In the genomic region with DNA sequence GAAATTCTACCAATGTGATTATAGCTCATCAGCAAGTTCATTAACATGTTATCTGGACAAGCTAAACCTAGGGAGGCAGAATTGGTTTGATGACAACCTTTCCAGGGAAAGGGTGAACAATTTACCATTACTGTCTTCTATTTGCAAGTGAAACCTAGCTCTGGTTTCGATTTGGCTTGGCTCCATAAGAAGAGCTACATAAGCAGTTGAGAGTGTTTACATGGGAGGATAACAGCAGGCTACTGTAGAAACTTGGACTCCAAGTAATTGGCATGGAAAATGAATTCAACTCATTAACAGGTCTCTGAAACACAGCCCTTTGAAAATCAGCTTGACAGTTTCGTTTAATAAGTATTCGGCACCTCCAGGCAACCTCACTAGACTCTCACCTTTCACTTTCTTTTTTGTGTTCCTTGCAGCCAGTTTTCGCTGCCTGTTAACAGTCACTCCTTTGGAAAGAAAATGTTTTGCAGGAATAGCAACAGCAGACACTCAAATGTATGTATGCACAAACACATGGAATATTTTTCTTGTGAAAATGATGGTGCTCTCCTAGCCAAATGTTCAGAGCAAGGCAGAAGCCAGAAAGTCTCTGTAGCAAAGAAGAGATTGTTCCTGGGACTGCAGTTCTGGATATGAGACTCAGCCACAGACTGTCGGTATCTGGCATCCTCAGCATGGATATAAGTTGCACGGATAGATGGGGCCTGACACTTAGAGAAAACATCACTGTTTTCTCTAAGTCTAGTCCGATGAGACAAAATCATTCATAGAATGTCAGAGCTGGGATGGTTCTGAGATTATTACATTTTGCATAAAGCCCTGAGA, we compare ENCODE assay signal across 13 cellular contexts. TPM values are rescaled to one million over a fixed set of nuclear protein-coding genes. Genes with fewer than 3 reads are reported as not detected.
A peak's percentile ranks its signal among the peaks of the same experiment; 100 is the strongest.
DNase-seq lines count a peak whose midpoint lies in the region; ATAC-seq, FAIRE-seq and TF ChIP-seq lines count a peak whose summit lies in the region.
"Had no signal": no experiment of that assay in that cellular context is flagged by ENCODE, and none has a peak within 500 bp of the region (broad histone marks: within the 10 kb centered on the region; RNA-seq: fewer than 3 reads in every experiment).

No MANE protein-coding gene starts in this region.

- under 1% methylated on average over 7 of the region's 7 CpGs for WGBS in SK-N-SH (ENCODE audit: low lambda C conversion rate)
- WGBS in pancreas, 2 donors, result 30 to 43% methylated on average over 7 of the region's 7 CpGs

- H3K27me3 ChIP-seq in SK-N-SH (ENCODE audit: insufficient read depth), result peaks cover 10% of the 10 kb centered on the region; the same call in 1 of the 2 replicates
- peaks cover 0 to 4% (median 0%) of the 10 kb centered on the region in 4 donors for H3K27me3 ChIP-seq in pancreas

- intact Hi-C loops in activated B cell treated with CpG ODN at 0.5 μM for 24 hours (cut with micrococcal nuclease), result no loop called here
- intact Hi-C loops in pancreas (cut with DNase I), result no loop called here

- H3K4me1 ChIP-seq in SK-N-SH (ENCODE audit: control insufficient read depth in 1 of 2, insufficient read depth in 2 of 2, low read depth in 1 of 2, low read length in 1 of 2) (no peaks in the 10 kb centered on the region), pancreas (no peaks in the 10 kb centered on the region)
- H3K4me1 ChIP-seq: prostate gland had no signal

- no peaks in the 10 kb centered on the region for H3K36me3 Mint-ChIP-seq in activated B cell treated with CpG ODN at 0.5 μM for 24 hours (ENCODE audit: low read depth)

- no peaks in the 10 kb centered on the region for H3K79me2 ChIP-seq in SK-N-SH (ENCODE audit: insufficient read depth)

- no peak for DNase-seq in SK-N-SH
- DNase-seq in activated B cell treated with CpG ODN at 0.5 μM for 24 hours, result no peak
- DNase-seq in pancreas, result no peak
- no peak for DNase-seq in C1 segment of cervical spinal cord (lab: John Stamatoyannopoulos, UW)
- no peak for DNase-seq in Kasumi-1 (lab: John Stamatoyannopoulos, UW)
- DNase-seq: NCI-H2107 had no signal

- POLR2A ChIA-PET in SK-N-SH (lab: Yijun Ruan, JAX), result no interaction called here
- POLR2A ChIA-PET in activated B cell treated with CpG ODN at 0.5 μM for 24 hours (lab: Charles Lee), result no interaction called here

- H3K36me3 ChIP-seq in SK-N-SH (replicated peaks in 1 of 2; ENCODE audit: control insufficient read depth in 1 of 2, insufficient read depth in 2 of 2, low read length in 1 of 2) (no peaks in the 10 kb centered on the region), pancreas (no peaks in the 10 kb centered on the region)
- H3K36me3 ChIP-seq: prostate gland, thoracic aorta had no signal

- no peaks in the 10 kb centered on the region for H3F3A ChIP-seq in SK-N-SH (replicated peaks; ENCODE audit: insufficient read depth)

- no peak overlapping the region for H3K27ac Mint-ChIP-seq in activated B cell treated with CpG ODN at 0.5 μM for 24 hours

- TF ChIP-seq RAD21 in SK-N-SH (IDR thresholded peaks at IDR 0.05; ENCODE audit: low read length), result no peak

- CTCF ChIA-PET in SK-N-SH (lab: Yijun Ruan, JAX), result no interaction called here
- CTCF ChIA-PET in activated B cell treated with CpG ODN at 0.5 μM for 24 hours (lab: Charles Lee), result no interaction called here

- H3K4me3 ChIP-seq in SK-N-SH (ENCODE audit: low read depth in 2 of 2, low read length in 1 of 2) (peak overlapping the region; percentile 35 to 41; a peak in 3 of 4 replicates), pancreas (peak overlapping the region in 1 of 4 donors; percentile 8)
- H3K4me3 ChIP-seq: prostate gland, thoracic aorta had no signal

- peak overlapping the region; percentile 9 for H2AFZ ChIP-seq in SK-N-SH (ENCODE audit: low read depth)

- peak; percentile 41 for FAIRE-seq in pancreas (lab: Jason Lieb, UNC)
- FAIRE-seq: A204.1, H1 had no signal

- no peak overlapping the region for H3K9ac ChIP-seq in SK-N-SH

- no peaks in the 10 kb centered on the region for H3K9me2 ChIP-seq in SK-N-SH

- no peaks in the 10 kb centered on the region for H3K27me3 Mint-ChIP-seq in activated B cell treated with CpG ODN at 0.5 μM for 24 hours

- H3K4me1 Mint-ChIP-seq in activated B cell treated with CpG ODN at 0.5 μM for 24 hours, result no peaks in the 10 kb centered on the region

- H4K20me1 ChIP-seq in SK-N-SH (ENCODE audit: insufficient read depth), result no peaks in the 10 kb centered on the region

- peak overlapping the region; percentile 61 for H3K4me2 ChIP-seq in SK-N-SH

- ATAC-seq in SK-N-SH treated with all-trans-retinoic acid at 6 μM for 48 hours (no peak), HG03097 (IDR thresholded peaks at IDR 0.05; ENCODE audit: low FRiP score, unreplicated experiment) (peak; percentile 75), activated B cell treated with CpG ODN at 0.5 μM for 24 hours (ENCODE audit: low read depth) (no peak), pancreas (no peak), HG02981 (IDR thresholded peaks at IDR 0.05; ENCODE audit: unreplicated experiment) (no peak)

- H3K9me3 Mint-ChIP-seq in activated B cell treated with CpG ODN at 0.5 μM for 24 hours, result no peaks in the 10 kb centered on the region

- TF ChIP-seq CTCF in SK-N-SH (IDR thresholded peaks at IDR 0.05) (no peak), activated B cell treated with CpG ODN at 0.5 μM for 24 hours (IDR thresholded peaks at IDR 0.05) (no peak), pancreas (IDR thresholded peaks at IDR 0.05) (no peak)

- no peak overlapping the region for H3K27ac ChIP-seq in SK-N-SH (ENCODE audit: low read depth in 2 of 2, low read length in 1 of 2)
- no peak overlapping the region for H3K27ac ChIP-seq in pancreas
- H3K27ac ChIP-seq: prostate gland, thoracic aorta had no signal

- H3K4me3 Mint-ChIP-seq in activated B cell treated with CpG ODN at 0.5 μM for 24 hours, result peak overlapping the region; percentile 65

- no peak for TF ChIP-seq EP300 in SK-N-SH (IDR thresholded peaks at IDR 0.05; ENCODE audit: borderline replicate concordance in 1 of 2, low read depth in 1 of 2, low read length in 1 of 2)

- H3K9me3 ChIP-seq in SK-N-SH, result no peaks in the 10 kb centered on the region
- H3K9me3 ChIP-seq in pancreas, result no peaks in the 10 kb centered on the region
- H3K9me3 ChIP-seq: prostate gland, thoracic aorta had no signal

TF ChIP-seq in SK-N-SH, 30 proteins besides CTCF, POLR2A, EP300 and RAD21:
- TF ChIP-seq TEAD4 (IDR thresholded peaks at IDR 0.05; ENCODE audit: borderline replicate concordance, insufficient read depth), result no peak
- TF ChIP-seq RCOR1 (IDR thresholded peaks at IDR 0.05; ENCODE audit: low read length), result no peak
TF ChIP-seq in SK-N-SH: peak in this region for 0.

TF ChIP-seq in SK-N-SH treated with all-trans-retinoic acid at 6 μM for 48 hours, 23 proteins besides CTCF, POLR2A, EP300 and RAD21 (continues in another document):
- TF ChIP-seq, protein P1, sequence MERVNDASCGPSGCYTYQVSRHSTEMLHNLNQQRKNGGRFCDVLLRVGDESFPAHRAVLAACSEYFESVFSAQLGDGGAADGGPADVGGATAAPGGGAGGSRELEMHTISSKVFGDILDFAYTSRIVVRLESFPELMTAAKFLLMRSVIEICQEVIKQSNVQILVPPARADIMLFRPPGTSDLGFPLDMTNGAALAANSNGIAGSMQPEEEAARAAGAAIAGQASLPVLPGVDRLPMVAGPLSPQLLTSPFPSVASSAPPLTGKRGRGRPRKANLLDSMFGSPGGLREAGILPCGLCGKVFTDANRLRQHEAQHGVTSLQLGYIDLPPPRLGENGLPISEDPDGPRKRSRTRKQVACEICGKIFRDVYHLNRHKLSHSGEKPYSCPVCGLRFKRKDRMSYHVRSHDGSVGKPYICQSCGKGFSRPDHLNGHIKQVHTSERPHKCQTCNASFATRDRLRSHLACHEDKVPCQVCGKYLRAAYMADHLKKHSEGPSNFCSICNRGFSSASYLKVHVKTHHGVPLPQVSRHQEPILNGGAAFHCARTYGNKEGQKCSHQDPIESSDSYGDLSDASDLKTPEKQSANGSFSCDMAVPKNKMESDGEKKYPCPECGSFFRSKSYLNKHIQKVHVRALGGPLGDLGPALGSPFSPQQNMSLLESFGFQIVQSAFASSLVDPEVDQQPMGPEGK (CRISPR knock-in tag; IDR thresholded peaks at IDR 0.05; ENCODE audit: borderline replicate concordance), result no peak
- TF ChIP-seq BACH2 (CRISPR knock-in tag; IDR thresholded peaks at IDR 0.05; ENCODE audit: borderline replicate concordance) (no peak), ZNF70 (CRISPR knock-in tag; IDR thresholded peaks at IDR 0.05) (no peak)
- TF ChIP-seq, protein P2, sequence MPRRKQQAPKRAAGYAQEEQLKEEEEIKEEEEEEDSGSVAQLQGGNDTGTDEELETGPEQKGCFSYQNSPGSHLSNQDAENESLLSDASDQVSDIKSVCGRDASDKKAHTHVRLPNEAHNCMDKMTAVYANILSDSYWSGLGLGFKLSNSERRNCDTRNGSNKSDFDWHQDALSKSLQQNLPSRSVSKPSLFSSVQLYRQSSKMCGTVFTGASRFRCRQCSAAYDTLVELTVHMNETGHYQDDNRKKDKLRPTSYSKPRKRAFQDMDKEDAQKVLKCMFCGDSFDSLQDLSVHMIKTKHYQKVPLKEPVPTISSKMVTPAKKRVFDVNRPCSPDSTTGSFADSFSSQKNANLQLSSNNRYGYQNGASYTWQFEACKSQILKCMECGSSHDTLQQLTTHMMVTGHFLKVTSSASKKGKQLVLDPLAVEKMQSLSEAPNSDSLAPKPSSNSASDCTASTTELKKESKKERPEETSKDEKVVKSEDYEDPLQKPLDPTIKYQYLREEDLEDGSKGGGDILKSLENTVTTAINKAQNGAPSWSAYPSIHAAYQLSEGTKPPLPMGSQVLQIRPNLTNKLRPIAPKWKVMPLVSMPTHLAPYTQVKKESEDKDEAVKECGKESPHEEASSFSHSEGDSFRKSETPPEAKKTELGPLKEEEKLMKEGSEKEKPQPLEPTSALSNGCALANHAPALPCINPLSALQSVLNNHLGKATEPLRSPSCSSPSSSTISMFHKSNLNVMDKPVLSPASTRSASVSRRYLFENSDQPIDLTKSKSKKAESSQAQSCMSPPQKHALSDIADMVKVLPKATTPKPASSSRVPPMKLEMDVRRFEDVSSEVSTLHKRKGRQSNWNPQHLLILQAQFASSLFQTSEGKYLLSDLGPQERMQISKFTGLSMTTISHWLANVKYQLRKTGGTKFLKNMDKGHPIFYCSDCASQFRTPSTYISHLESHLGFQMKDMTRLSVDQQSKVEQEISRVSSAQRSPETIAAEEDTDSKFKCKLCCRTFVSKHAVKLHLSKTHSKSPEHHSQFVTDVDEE (CRISPR knock-in tag; IDR thresholded peaks at IDR 0.05), result no peak

RNA-seq across cellular contexts. Expression of a gene that starts 27.5 kb away (rescaled TPM):
- polyA plus RNA-seq in SK-N-SH (2012; rRNA removed), result not detected in 2 replicates
- polyA plus RNA-seq in SK-N-SH (2012; cell fraction: cytosol; rRNA removed), result not detected in 2 replicates
- not detected in 2 replicates for polyA plus RNA-seq in SK-N-SH (2012; cell fraction: nucleus; rRNA removed)
- not detected in 2 replicates for total RNA-seq in activated B cell treated with CpG ODN at 0.5 μM for 24 hours
- not detected for total RNA-seq in pancreas
- not detected for polyA plus RNA-seq in pancreas
- total RNA-seq: prostate gland, thoracic aorta had no signal
